8 cellular contexts compared by ENCODE assay signal in the genomic region with DNA sequence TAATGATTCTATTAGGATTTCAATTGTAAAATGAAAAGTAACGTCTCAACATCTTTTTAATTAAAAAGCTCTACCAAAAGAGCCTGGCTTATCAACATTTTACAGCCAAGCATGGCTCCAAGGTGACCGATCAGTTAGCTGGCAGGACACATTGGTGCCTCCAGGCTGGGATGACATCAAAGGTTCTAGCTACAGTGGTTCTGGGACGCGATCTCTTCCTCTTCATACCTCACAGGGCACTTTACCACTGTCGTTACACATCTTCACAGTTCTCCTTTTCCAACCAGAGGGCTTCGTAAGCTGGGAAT. TPM values are rescaled to one million over a fixed set of nuclear protein-coding genes. Genes with fewer than 3 reads are reported as not detected.
DNase-seq lines count a peak whose midpoint lies in the region; ATAC-seq, FAIRE-seq and TF ChIP-seq lines count a peak whose summit lies in the region.

No MANE protein-coding gene starts in this region.

- H3K27ac ChIP-seq in endothelial cell of umbilical vein (ENCODE audit: insufficient read depth, low read depth, low read length): peak overlapping the region; percentile 71
- H3K27ac ChIP-seq in neural cell (ENCODE audit: low read length): peak overlapping the region; percentile 75

- dilution Hi-C loops in endothelial cell of umbilical vein (cut with MboI; ENCODE audit: extremely low pct_ligation_motif_present, low sequenced_read_pairs): no loop called here

- no peak for TF ChIP-seq RAD21 in neural cell (conservative IDR thresholded peaks at IDR 0.05)

- CTCF ChIA-PET in endothelial cell of umbilical vein (lab: Charles Lee): interaction anchor here (0.7 to 2.7 kb wide), 15 partner anchors 9 to 269 kb away, joined by 3 to 56 read pairs (median 5); a partner anchor contains a TSS

- H3K4me3 ChIP-seq in H7 (ENCODE audit: insufficient read depth, low read depth, low read length) (peak overlapping the region; percentile 99), NT2/D1 (ENCODE audit: insufficient read length, low read depth) (peak overlapping the region; percentile 89), endothelial cell of umbilical vein (replicated peaks in 1 of 3; ENCODE audit: insufficient read depth in 1 of 3, low read depth in 1 of 3, low read length in 3 of 3) (peak overlapping the region; percentile 30 to 79 (median 61)), neural cell (ENCODE audit: low read length) (peak overlapping the region; percentile 83)

- DNase-seq in H7 (no peak), NT2/D1 (ENCODE audit: low read depth, low spot score) (no peak), endothelial cell of umbilical vein (ENCODE audit: low read depth, low spot score) (no peak), C1 segment of cervical spinal cord (lab: John Stamatoyannopoulos, UW) (no peak), SKM-1 treated with dmso at 0.1 percent for 144 hours (lab: John Stamatoyannopoulos, UW; ENCODE audit: unreplicated experiment) (no peak), medulla oblongata (ENCODE audit: extremely low spot score) (no peak)

- POLR2A ChIA-PET in endothelial cell of umbilical vein (lab: Charles Lee): no interaction called here

- BruUV-seq in endothelial cell of umbilical vein (replicated peaks; lab: Mats Ljungman, UMichigan): TSS peak; percentile 51

- peak; percentile 20 for ATAC-seq in GM18505 (IDR thresholded peaks at IDR 0.05; ENCODE audit: unreplicated experiment)

- H3K4me1 ChIP-seq in NT2/D1 (ENCODE audit: insufficient read depth, insufficient read length) (no peaks in the 10 kb centered on the region), endothelial cell of umbilical vein (ENCODE audit: control insufficient read depth, extremely low read depth, insufficient read depth, low read length) (peaks cover 24% of the 10 kb centered on the region)

- peak overlapping the region; percentile 73 for H3K4me2 ChIP-seq in endothelial cell of umbilical vein (ENCODE audit: insufficient read depth, low read length)
- H3K4me2 ChIP-seq in neural cell (ENCODE audit: low read length): peak overlapping the region; percentile 87

- H2AFZ ChIP-seq in endothelial cell of umbilical vein (ENCODE audit: low read depth, low read length) (peak overlapping the region; percentile 43), neural cell (ENCODE audit: low read depth, low read length) (peak overlapping the region; percentile 73)

- TF ChIP-seq CTCF in endothelial cell of umbilical vein (IDR thresholded peaks at IDR 0.05; ENCODE audit: extremely low read depth in 1 of 2, insufficient read depth in 1 of 2, low read depth in 1 of 2, low read length in 2 of 2): no peak
- TF ChIP-seq CTCF in neural cell (IDR thresholded peaks at IDR 0.05; ENCODE audit: poor library complexity, severe bottlenecking): no peak

- intact Hi-C loops in endothelial cell of umbilical vein (cut with micrococcal nuclease): loop anchor here (1.0 kb wide), 3 partner anchors 109 to 215 kb away; a partner anchor contains a TSS

- TF ChIP-seq POLR2A in GM18505 (IDR thresholded peaks at IDR 0.05; ENCODE audit: borderline replicate concordance, extremely low read depth, insufficient read depth, insufficient read length): no peak
- no peak for TF ChIP-seq POLR2A in endothelial cell of umbilical vein (IDR thresholded peaks at IDR 0.05; ENCODE audit: low read depth, low read length)

- TF ChIP-seq EP300 in neural cell (conservative IDR thresholded peaks at IDR 0.05; ENCODE audit: poor library complexity, severe bottlenecking): no peak

- H3K27me3 ChIP-seq in H7 (ENCODE audit: control insufficient read depth, insufficient read depth, low read length) (no peaks in the 10 kb centered on the region), NT2/D1 (ENCODE audit: insufficient read depth, insufficient read length) (no peaks in the 10 kb centered on the region), endothelial cell of umbilical vein (ENCODE audit: control insufficient read depth in 2 of 2, insufficient read depth in 2 of 2, low read length in 2 of 2) (no peaks in the 10 kb centered on the region), neural cell (ENCODE audit: insufficient read depth, low read depth, low read length) (no peaks in the 10 kb centered on the region)

- H3F3A ChIP-seq in neural cell (ENCODE audit: insufficient read depth, low read length, poor library complexity, severe bottlenecking): no peaks in the 10 kb centered on the region

- H4K20me1 ChIP-seq in endothelial cell of umbilical vein (replicated peaks; ENCODE audit: control insufficient read depth, extremely low read depth, insufficient read depth, low read length) (no peaks in the 10 kb centered on the region), neural cell (ENCODE audit: insufficient read depth) (no peaks in the 10 kb centered on the region)

- H3K9ac ChIP-seq in NT2/D1 (ENCODE audit: insufficient read length, low read depth): peak overlapping the region; percentile 92
- H3K9ac ChIP-seq in endothelial cell of umbilical vein (replicated peaks; ENCODE audit: extremely low read depth, insufficient read depth, low read length): peak overlapping the region; percentile 87
- H3K9ac ChIP-seq in neural cell (ENCODE audit: low read length): peak overlapping the region; percentile 76

- H3K9me2 ChIP-seq in neural cell (ENCODE audit: insufficient read depth, low read length): no peaks in the 10 kb centered on the region

- H3K79me2 ChIP-seq in endothelial cell of umbilical vein (ENCODE audit: control insufficient read depth, insufficient read depth, low read length): peaks cover 33% of the 10 kb centered on the region
- peaks cover 20% of the 10 kb centered on the region for H3K79me2 ChIP-seq in neural cell (replicated peaks; ENCODE audit: insufficient read depth, low read length)

- no peaks in the 10 kb centered on the region for H3K9me3 ChIP-seq in NT2/D1 (ENCODE audit: insufficient read depth, low read length)
- no peaks in the 10 kb centered on the region for H3K9me3 ChIP-seq in endothelial cell of umbilical vein (replicated peaks; ENCODE audit: control insufficient read depth, insufficient read depth, low read length)
- H3K9me3 ChIP-seq in neural cell (ENCODE audit: low read length): no peaks in the 10 kb centered on the region

- FAIRE-seq in endothelial cell of umbilical vein (lab: Jason Lieb, UNC): no peak

- H3K9me1 ChIP-seq in endothelial cell of umbilical vein (replicated peaks; ENCODE audit: control insufficient read depth, extremely low read depth, insufficient read depth, low read length): no peaks in the 10 kb centered on the region

- peaks cover 4% of the 10 kb centered on the region for H3K36me3 ChIP-seq in H7 (replicated peaks; ENCODE audit: control insufficient read depth, insufficient read depth, low read length)
- peaks cover 29% of the 10 kb centered on the region for H3K36me3 ChIP-seq in NT2/D1 (ENCODE audit: insufficient read depth, insufficient read length, low read length)
- H3K36me3 ChIP-seq in endothelial cell of umbilical vein (ENCODE audit: control insufficient read depth in 2 of 2, extremely low read depth in 1 of 2, insufficient read depth in 2 of 2, low read length in 2 of 2): no peaks in the 10 kb centered on the region
- H3K36me3 ChIP-seq in neural cell (ENCODE audit: insufficient read depth, low read length): no peaks in the 10 kb centered on the region

TF ChIP-seq in endothelial cell of umbilical vein, 7 proteins besides CTCF, POLR2A, EP300 and RAD21:
- TF ChIP-seq JUN (IDR thresholded peaks at IDR 0.05; ENCODE audit: borderline replicate concordance, insufficient read depth, insufficient read length, low read depth) (no peak), GATA2 (IDR thresholded peaks at IDR 0.05; ENCODE audit: insufficient read depth, insufficient read length, low read depth, low read length) (no peak), FOS (IDR thresholded peaks at IDR 0.05; ENCODE audit: borderline replicate concordance, insufficient read depth, low read length) (no peak)

TF ChIP-seq in neural cell, 6 proteins besides CTCF, POLR2A, EP300 and RAD21 (continues in another document):
- TF ChIP-seq SMC3 (conservative IDR thresholded peaks at IDR 0.05; ENCODE audit: poor library complexity) (no peak), EZH2 (IDR thresholded peaks at IDR 0.05; ENCODE audit: borderline replicate concordance, insufficient read depth, low read length, poor library complexity, severe bottlenecking) (no peak), TAF1 (IDR thresholded peaks at IDR 0.05; ENCODE audit: low read depth) (no peak), POLR2AphosphoS5 (IDR thresholded peaks at IDR 0.05) (no peak), MXI1 (conservative IDR thresholded peaks at IDR 0.05; ENCODE audit: poor library complexity, severe bottlenecking) (no peak)

RNA-seq across cellular contexts. Expression of a gene that starts 0.7 kb away (rescaled TPM):
- 24.3 and 44.7 TPM in 2 replicates for total RNA-seq in H7 (2014; rRNA removed; shearing (Covaris generic))
- total RNA-seq in endothelial cell of umbilical vein: 34.0 and 45.4 TPM in 2 replicates
- polyA plus RNA-seq in endothelial cell of umbilical vein (2.8 and 4.2 TPM in 2 replicates), neural cell (14.8 and 17.2 TPM in 2 replicates)
- 3.8 TPM in 2 replicates for polyA plus RNA-seq in endothelial cell of umbilical vein (2011; cell fraction: cytosol; rRNA removed)
- polyA plus RNA-seq in endothelial cell of umbilical vein (2011; cell fraction: nucleus; rRNA removed): 14.1 and 19.4 TPM in 2 replicates
- polyA plus RNA-seq in endothelial cell of umbilical vein (2012): 16.3 and 23.3 TPM in 2 replicates
- polyA minus RNA-seq in endothelial cell of umbilical vein (7.9 and 8.4 TPM in 2 replicates), neural cell (23.6 and 24.1 TPM in 2 replicates)
- 6.7 TPM for polyA minus RNA-seq in endothelial cell of umbilical vein (2011; cell fraction: cytosol; rRNA and poly(A)+ RNA removed)
- 14.9 and 21.4 TPM in 2 replicates for polyA minus RNA-seq in endothelial cell of umbilical vein (2011; cell fraction: nucleus; rRNA and poly(A)+ RNA removed)
